ENCODE assay signal across 8 cellular contexts in genomic region chr2:181573140-181573736, GRCh38.
DNase-seq lines count a peak whose midpoint lies in the region; ATAC-seq, FAIRE-seq and TF ChIP-seq lines count a peak whose summit lies in the region.

No MANE protein-coding gene starts in this region.

- no peak overlapping the region for H3K4me3 ChIP-seq in HFF-Myc (replicated peaks; ENCODE audit: low read depth, low read length)

- DNase-seq in AG09319 (ENCODE audit: extremely low read depth, low read depth) (no peak), HFF-Myc (ENCODE audit: extremely low read depth, low read depth) (no peak), RCC 7860 (ENCODE audit: low spot score) (peak; percentile 38), glomerular endothelial cell (ENCODE audit: extremely low read depth, low read depth, low spot score) (peak; percentile 18), hippocampal formation (lab: John Stamatoyannopoulos, UW) (no peak), superior temporal gyrus (ENCODE audit: extremely low spot score) (no peak)
- no peak for DNase-seq in activated CD4-positive, alpha-beta T cell treated with anti-CD3 and anti-CD28 coated beads for 48 hours

- TF ChIP-seq CTCF in AG09319 (IDR thresholded peaks at IDR 0.05; ENCODE audit: low read depth, low read length) (peak; percentile 58), HFF-Myc (IDR thresholded peaks at IDR 0.05; ENCODE audit: low read depth, low read length, missing control alignments) (peak; percentile 36)

- ATAC-seq in GM18498 (IDR thresholded peaks at IDR 0.05; ENCODE audit: unreplicated experiment): no peak

- FAIRE-seq in RCC 7860 (lab: Jason Lieb, UNC): peak; percentile 75

Comparison
In these comparisons a context has a peak if more than half of its experiments do, and no peak if none do; other contexts are left out.
1. DNase-seq: peak in RCC 7860 (single experiment) and glomerular endothelial cell (single experiment); none in AG09319 (single experiment), HFF-Myc (single experiment), hippocampal formation (0 of 2), activated CD4-positive, alpha-beta T cell treated with anti-CD3 and anti-CD28 coated beads for 48 hours (single experiment) and superior temporal gyrus (single experiment).